In genomic region chr12:123089631-123090353, GRCh38 we compare ENCODE assay signal across 9 cellular contexts.
A peak's percentile ranks its signal among the peaks of the same experiment; 100 is the strongest.
DNase-seq lines count a peak whose midpoint lies in the region; ATAC-seq and TF ChIP-seq lines count a peak whose summit lies in the region.
"Had no signal": no experiment of that assay in that cellular context is flagged by ENCODE, and none has a peak within 500 bp of the region (broad histone marks: within the 10 kb centered on the region; RNA-seq: fewer than 3 reads in every experiment).

No MANE protein-coding gene starts in this region.

- H3K36me3 ChIP-seq in CD4-positive, CD25-positive, alpha-beta regulatory T cell (ENCODE audit: control insufficient read depth, insufficient read depth, low read length): no peaks in the 10 kb centered on the region
- H3K36me3 ChIP-seq in colonic mucosa: no peaks in the 10 kb centered on the region

- no peaks in the 10 kb centered on the region for H3K27me3 Mint-ChIP-seq in CD4-positive, CD25-positive, alpha-beta regulatory T cell

- H3K4me1 Mint-ChIP-seq in CD4-positive, CD25-positive, alpha-beta regulatory T cell: peaks cover 17 to 71% (median 22%) of the 10 kb centered on the region in 4 donors

- peak overlapping the region in 1 of 4 donors; percentile 36 for H3K4me3 Mint-ChIP-seq in CD4-positive, CD25-positive, alpha-beta regulatory T cell

- no peaks in the 10 kb centered on the region for H3K9me3 ChIP-seq in CD4-positive, CD25-positive, alpha-beta regulatory T cell (ENCODE audit: control insufficient read depth in 2 of 2, low read length in 2 of 2)
- no peaks in the 10 kb centered on the region for H3K9me3 ChIP-seq in colonic mucosa

- ATAC-seq in CD4-positive, CD25-positive, alpha-beta regulatory T cell (ENCODE audit: low read depth in 2 of 2): peak; percentile 35 to 50
- ATAC-seq in GM21381 (IDR thresholded peaks at IDR 0.05; ENCODE audit: unreplicated experiment): no peak

- no peaks in the 10 kb centered on the region for H3K27me3 ChIP-seq in CD4-positive, CD25-positive, alpha-beta regulatory T cell (ENCODE audit: control insufficient read depth, insufficient read depth, low read length)
- no peaks in the 10 kb centered on the region for H3K27me3 ChIP-seq in colonic mucosa

- no peak overlapping the region for H3K9ac ChIP-seq in colonic mucosa (ENCODE audit: low read depth in 2 of 2, low read length in 2 of 2)

- no peaks in the 10 kb centered on the region for H3K9me3 Mint-ChIP-seq in CD4-positive, CD25-positive, alpha-beta regulatory T cell

- H3K4me3 ChIP-seq in CD4-positive, CD25-positive, alpha-beta regulatory T cell (ENCODE audit: low read depth, low read length): no peak overlapping the region
- H3K4me3 ChIP-seq in colonic mucosa: no peak overlapping the region

- TF ChIP-seq CTCF in colonic mucosa (IDR thresholded peaks at IDR 0.05): no peak

- H3K4me1 ChIP-seq in CD4-positive, CD25-positive, alpha-beta regulatory T cell (ENCODE audit: control insufficient read depth, insufficient read depth, low read length, poor library complexity, severe bottlenecking): no peaks in the 10 kb centered on the region
- H3K4me1 ChIP-seq in colonic mucosa: no peaks in the 10 kb centered on the region

- intact Hi-C loops in colonic mucosa (cut with DNase I): no loop called here

- DNase-seq in CD4-positive, CD25-positive, alpha-beta regulatory T cell: no peak
- DNase-seq in M059J (ENCODE audit: low read depth) (peak; percentile 98), myocyte (ENCODE audit: low read depth) (peak; percentile 89), colonic mucosa (no peak), NCI-H510A (lab: John Stamatoyannopoulos, UW) (no peak), mesenteric fat pad (ENCODE audit: low spot score) (no peak)

- peaks cover 17% of the 10 kb centered on the region for H3K36me3 Mint-ChIP-seq in CD4-positive, CD25-positive, alpha-beta regulatory T cell

- H3K27ac Mint-ChIP-seq in CD4-positive, CD25-positive, alpha-beta regulatory T cell: peak overlapping the region; percentile 42 to 72 (median 53)

- H3K27ac ChIP-seq in CD4-positive, CD25-positive, alpha-beta regulatory T cell (ENCODE audit: insufficient read depth, low read length, poor library complexity, severe bottlenecking): no peak overlapping the region
- peak overlapping the region; percentile 51 for H3K27ac ChIP-seq in angular gyrus (ENCODE audit: low read depth, low read length)
- H3K27ac ChIP-seq in colonic mucosa: no peak overlapping the region
- H3K27ac ChIP-seq: VCaP had no signal

Comparison
In these comparisons a context has a peak if more than half of its experiments do, and no peak if none do; other contexts are left out.
1. DNase-seq: peak in M059J (single experiment) and myocyte (single experiment); none in CD4-positive, CD25-positive, alpha-beta regulatory T cell (0 of 3), colonic mucosa (single experiment), NCI-H510A (single experiment) and mesenteric fat pad (single experiment).